In genomic region chrX:53082773-53083616, GRCh38 we compare ENCODE assay signal across 8 cellular contexts. TPM values are rescaled to one million over a fixed set of nuclear protein-coding genes. Genes with fewer than 3 reads are reported as not detected.
DNase-seq lines count a peak whose midpoint lies in the region; ATAC-seq and TF ChIP-seq lines count a peak whose summit lies in the region.

No MANE protein-coding gene starts in this region.

- in situ Hi-C loops in astrocyte of the spinal cord (cut with HindIII; ENCODE audit: low sequenced_read_pairs), result no loop called here

- no peaks in the 10 kb centered on the region for H3K9me3 Mint-ChIP-seq in activated naive CD4-positive, alpha-beta T cell treated with anti-CD3 and anti-CD28 coated beads, Interleukin-2, amount 10 ng/mL, durations not matched to agents 7 days and 5 days

- H3K27ac ChIP-seq in lung (ENCODE audit: low read depth in 1 of 2, low read length in 1 of 2) (peak overlapping the region; percentile 88 to 94), upper lobe of right lung (peak overlapping the region; percentile 89)

- H3K4me1 ChIP-seq in lung (ENCODE audit: control insufficient read depth in 2 of 2, insufficient read depth in 2 of 2, low read length in 2 of 2), result no peaks in the 10 kb centered on the region
- no peaks in the 10 kb centered on the region for H3K4me1 ChIP-seq in upper lobe of right lung

- peaks cover 0 to 3% of the 10 kb centered on the region in 2 donors for H3K9me3 ChIP-seq in lung (ENCODE audit: control insufficient read depth in 2 of 2, insufficient read depth in 1 of 2, low read length in 1 of 2)
- H3K9me3 ChIP-seq in upper lobe of right lung, result no peaks in the 10 kb centered on the region

- peak overlapping the region; percentile 94 for H3K27ac Mint-ChIP-seq in activated naive CD4-positive, alpha-beta T cell treated with anti-CD3 and anti-CD28 coated beads, Interleukin-2, amount 10 ng/mL, durations not matched to agents 7 days and 5 days

- H3K27me3 ChIP-seq in lung (ENCODE audit: control insufficient read depth, insufficient read depth), result no peaks in the 10 kb centered on the region
- no peaks in the 10 kb centered on the region for H3K27me3 ChIP-seq in upper lobe of right lung

- ATAC-seq in lung (ENCODE audit: insufficient read depth, low FRiP score), result no peak
- no peak for ATAC-seq in upper lobe of right lung

- peaks cover 19% of the 10 kb centered on the region for H3K36me3 Mint-ChIP-seq in activated naive CD4-positive, alpha-beta T cell treated with anti-CD3 and anti-CD28 coated beads, Interleukin-2, amount 10 ng/mL, durations not matched to agents 7 days and 5 days

- H3K4me3 ChIP-seq in astrocyte of the spinal cord (ENCODE audit: low read depth, low read length) (peak overlapping the region; percentile 71), lung (peak overlapping the region; percentile 62), upper lobe of right lung (peak overlapping the region; percentile 63)

- H3K4me1 Mint-ChIP-seq in activated naive CD4-positive, alpha-beta T cell treated with anti-CD3 and anti-CD28 coated beads, Interleukin-2, amount 10 ng/mL, durations not matched to agents 7 days and 5 days, result peaks cover 37% of the 10 kb centered on the region

- H3K27me3 Mint-ChIP-seq in activated naive CD4-positive, alpha-beta T cell treated with anti-CD3 and anti-CD28 coated beads, Interleukin-2, amount 10 ng/mL, durations not matched to agents 7 days and 5 days, result peaks cover 4% of the 10 kb centered on the region

- CTCF ChIA-PET in activated naive CD4-positive, alpha-beta T cell treated with anti-CD3 and anti-CD28 coated beads, Interleukin-2, amount 10 ng/mL, durations not matched to agents 7 days and 5 days (lab: Charles Lee), result no interaction called here

- H3K4me3 Mint-ChIP-seq in activated naive CD4-positive, alpha-beta T cell treated with anti-CD3 and anti-CD28 coated beads, Interleukin-2, amount 10 ng/mL, durations not matched to agents 7 days and 5 days, result peak overlapping the region; percentile 91

- intact Hi-C loops in upper lobe of right lung (cut with DNase I), result no loop called here

- WGBS in lung, 2 donors, result 13 to 44% methylated on average over 21 to 31 of the region's 31 CpGs

- TF ChIP-seq CTCF in astrocyte of the spinal cord (IDR thresholded peaks at IDR 0.05; ENCODE audit: low read depth, low read length), result no peak
- TF ChIP-seq CTCF in lung (IDR thresholded peaks at IDR 0.05; ENCODE audit: control extremely low read depth, extremely low read depth), result no peak
- TF ChIP-seq CTCF in upper lobe of right lung (IDR thresholded peaks at IDR 0.05), result no peak

- DNase-seq in activated naive CD4-positive, alpha-beta T cell treated with anti-CD3 and anti-CD28 coated beads, Interleukin-2, amount 10 ng/mL, durations not matched to agents 7 days and 5 days, result no peak
- no peak for DNase-seq in activated naive CD4-positive, alpha-beta T cell treated with Interleukin-2 at 50 U/mL for 16 hours
- DNase-seq in astrocyte of the spinal cord (ENCODE audit: low read depth, low spot score), result no peak
- no peak for DNase-seq in lung (ENCODE audit: low spot score)
- DNase-seq in upper lobe of right lung, result no peak
- DNase-seq in GM19240 (ENCODE audit: insufficient read length, low spot score), result no peak
- no peak for DNase-seq in islet precursor cell
- no peak for DNase-seq in amniotic stem cell (lab: John Stamatoyannopoulos, UW)

- H3K36me3 ChIP-seq in lung (ENCODE audit: control insufficient read depth in 2 of 2, insufficient read depth in 2 of 2, low read length in 2 of 2), result peaks cover 3% of the 10 kb centered on the region in 2 donors
- peaks cover 15% of the 10 kb centered on the region for H3K36me3 ChIP-seq in upper lobe of right lung

RNA-seq across cellular contexts. Expression of gene TSPYL2, which starts 0.8 kb away (rescaled TPM):
- total RNA-seq in lung (10 to 100 TPM; 20.8 to 44.0 TPM), upper lobe of right lung (44.4 TPM)
- polyA plus RNA-seq in lung, result 10 to 100 TPM; 29.5 to 66.2 TPM

RNA-seq across cellular contexts. Expression of gene KANTR, which starts 10.9 kb away (rescaled TPM):
- 10 to 100 TPM; 10.7 to 30.5 TPM for total RNA-seq in lung
- polyA plus RNA-seq in lung, result 1 to 10 TPM; 1.4 to 8.6 TPM
- total RNA-seq in upper lobe of right lung, result 12.6 TPM

RNA-seq across cellular contexts. Expression of gene GPR173, which starts 34.4 kb away (rescaled TPM):
- total RNA-seq in lung, result 1 to 10 TPM; 3.1 to 4.6 TPM
- polyA plus RNA-seq in lung, result under 1 TPM; 0.94 to 0.96 TPM
- 1.3 TPM for total RNA-seq in upper lobe of right lung
